In genomic region chr17:81566461-81567126, GRCh38 we compare ENCODE assay signal across 1 cellular context.
A peak's percentile ranks its signal among the peaks of the same experiment; 100 is the strongest.
TF ChIP-seq lines count a peak whose summit lies in the region.

No MANE protein-coding gene starts in this region.

TF ChIP-seq in HEK293, 187 proteins besides CTCF, POLR2A, EP300 and RAD21 (continued from another document):
- TF ChIP-seq ZNF280C (tag by site-specific recombination; IDR thresholded peaks at IDR 0.05), result no peak
- TF ChIP-seq TRIM28 (IDR thresholded peaks at IDR 0.05; ENCODE audit: borderline replicate concordance, low read length), result no peak
- peak; percentile 78; the same call in 1 of the 2 replicates for TF ChIP-seq HOXD13 (CRISPR knock-in tag; IDR thresholded peaks at IDR 0.05; ENCODE audit: borderline replicate concordance)
- peak; percentile 87 for TF ChIP-seq PRDM4 (tag by site-specific recombination; IDR thresholded peaks at IDR 0.05)
- TF ChIP-seq ZNF561 (tag by site-specific recombination; IDR thresholded peaks at IDR 0.05; ENCODE audit: borderline replicate concordance), result peak; percentile 56; the same call in 1 of the 2 replicates
- TF ChIP-seq ZNF211 (tag by site-specific recombination; IDR thresholded peaks at IDR 0.05; ENCODE audit: low read depth), result no peak
- peak; percentile 79 for TF ChIP-seq ZBTB44 (tag by site-specific recombination; IDR thresholded peaks at IDR 0.05)
